8 cellular contexts compared by ENCODE assay signal in genomic region chr9:91362212-91362611, GRCh38. TPM values are rescaled to one million over a fixed set of nuclear protein-coding genes. Genes with fewer than 3 reads are reported as not detected.
DNase-seq lines count a peak whose midpoint lies in the region; TF ChIP-seq lines count a peak whose summit lies in the region.

No MANE protein-coding gene starts in this region.

- H3K36me3 ChIP-seq in stomach smooth muscle (ENCODE audit: control insufficient read depth in 2 of 2, insufficient read depth in 2 of 2, low read length in 2 of 2): no peaks in the 10 kb centered on the region

- H3K9ac ChIP-seq in stomach smooth muscle (ENCODE audit: low read length in 2 of 2): peak overlapping the region; percentile 78 to 84

- H3K27ac ChIP-seq in VCaP (peak overlapping the region; percentile 92), stomach smooth muscle (ENCODE audit: low read length) (peak overlapping the region; percentile 69)

- H3K27me3 ChIP-seq in stomach smooth muscle (ENCODE audit: control insufficient read depth in 1 of 2, insufficient read depth in 2 of 2, low read length in 2 of 2): no peaks in the 10 kb centered on the region

- peak; percentile 19 for DNase-seq in SHP77 treated with DMSO at 0.1 percent for 48 hours (lab: John Stamatoyannopoulos, UW)
- no peak for DNase-seq in SHP77 (lab: John Stamatoyannopoulos, UW)
- no peak for DNase-seq in glutamatergic neuron
- no peak for DNase-seq in NCI-H2081 (lab: John Stamatoyannopoulos, UW)
- no peak for DNase-seq in putamen (ENCODE audit: low spot score)
- DNase-seq in NCI-H524 (lab: John Stamatoyannopoulos, UW): no peak

- H3K27ac Mint-ChIP-seq in glutamatergic neuron (ENCODE audit: unreplicated experiment): peak overlapping the region; percentile 10

- H3K4me3 Mint-ChIP-seq in glutamatergic neuron (ENCODE audit: unreplicated experiment): peak overlapping the region; percentile 77

- TF ChIP-seq CTCF in VCaP (conservative IDR thresholded peaks at IDR 0.05) (no peak), glutamatergic neuron (IDR thresholded peaks at IDR 0.05; ENCODE audit: partially characterized antibody, unreplicated experiment) (no peak)

- H3K36me3 Mint-ChIP-seq in glutamatergic neuron (ENCODE audit: unreplicated experiment): peaks cover 6% of the 10 kb centered on the region

- peak overlapping the region; percentile 96 to 97 for H3K4me3 ChIP-seq in stomach smooth muscle (ENCODE audit: low read length in 2 of 2)

- no peaks in the 10 kb centered on the region for H3K9me3 ChIP-seq in stomach smooth muscle (ENCODE audit: control insufficient read depth in 2 of 2, low read length in 2 of 2)

- peaks cover 19% of the 10 kb centered on the region for H3K4me1 Mint-ChIP-seq in glutamatergic neuron (ENCODE audit: low read depth, unreplicated experiment)

- H3K9me3 Mint-ChIP-seq in glutamatergic neuron (ENCODE audit: unreplicated experiment): peaks cover 8% of the 10 kb centered on the region

- H3K27me3 Mint-ChIP-seq in glutamatergic neuron (ENCODE audit: unreplicated experiment): peaks cover 5% of the 10 kb centered on the region

- H3K4me1 ChIP-seq in stomach smooth muscle (ENCODE audit: control insufficient read depth, insufficient read depth, low read length): peaks cover 11% of the 10 kb centered on the region

RNA-seq across cellular contexts. Expression of gene AUH, which starts 0.5 kb away (rescaled TPM):
- total RNA-seq in glutamatergic neuron (ENCODE audit: unreplicated experiment): 28.5 TPM
